4 cellular contexts compared by ENCODE assay signal in the genomic region with DNA sequence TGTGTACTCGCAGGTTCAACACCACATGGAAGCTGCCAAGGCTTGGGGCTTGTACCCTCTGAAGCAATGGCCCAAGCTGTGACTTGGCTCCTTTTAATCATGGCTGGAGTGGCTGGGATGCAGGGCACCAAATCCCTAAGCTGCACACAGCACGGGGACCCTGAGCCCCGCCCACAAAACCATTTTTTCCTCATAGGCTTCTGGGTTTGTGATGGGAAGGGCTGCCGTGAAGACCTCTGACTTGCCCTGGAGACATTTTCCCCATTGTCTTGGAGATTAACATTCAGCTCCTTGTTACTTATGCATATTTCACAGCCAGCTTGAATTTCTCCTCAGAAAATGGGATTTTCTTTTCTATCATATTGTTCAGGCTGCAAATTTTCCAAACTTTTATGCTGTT. TPM values are rescaled to one million over a fixed set of nuclear protein-coding genes. Genes with fewer than 3 reads are reported as not detected.
DNase-seq lines count a peak whose midpoint lies in the region; FAIRE-seq and TF ChIP-seq lines count a peak whose summit lies in the region.
"Not testable (repeated sequence)": the region's sequence is repeated elsewhere in the genome, so short reads cannot be mapped to it uniquely, and the experiment has no call there.

No MANE protein-coding gene starts in this region.

- H3K4me2 ChIP-seq in neuronal stem cell (ENCODE audit: insufficient read depth, low read length, poor library complexity, severe bottlenecking): not testable (repeated sequence)

- H4K8ac ChIP-seq in neuronal stem cell (ENCODE audit: low read depth, low read length): not testable (repeated sequence)

- TF ChIP-seq POLR2A in GM12892 (IDR thresholded peaks at IDR 0.05; ENCODE audit: low read depth, low read length): not testable (repeated sequence)

- H3K9me3 ChIP-seq in HAP-1 (peaks cover 13% of the 10 kb centered on the region), neuronal stem cell (replicated peaks in 1 of 2; ENCODE audit: control insufficient read depth in 2 of 2, insufficient read depth in 1 of 2, low read depth in 1 of 2, low read length in 2 of 2) (peaks cover 2 to 13% of the 10 kb centered on the region in 2 donors)

- H3K27ac Mint-ChIP-seq in Calu3 (ENCODE audit: unreplicated experiment): peak overlapping the region; percentile 50

- not testable (repeated sequence) for H3K9me3 Mint-ChIP-seq in Calu3 (ENCODE audit: low read depth, unreplicated experiment)

- not testable (repeated sequence) for H3K27me3 ChIP-seq in HAP-1 (ENCODE audit: low read depth); neuronal stem cell (ENCODE audit: control insufficient read depth in 3 of 3, insufficient read depth in 3 of 3, low read depth in 1 of 3, low read length in 3 of 3)

- not testable (repeated sequence) for H2AK5ac ChIP-seq in neuronal stem cell (ENCODE audit: low read depth, low read length)

- intact Hi-C loops in Calu3 (cut with micrococcal nuclease; ENCODE audit: unreplicated experiment): not testable (repeated sequence)

- H2BK12ac ChIP-seq in neuronal stem cell (ENCODE audit: low read length): not testable (repeated sequence)

- not testable (repeated sequence) for H3K23ac ChIP-seq in neuronal stem cell (ENCODE audit: low read depth, low read length, poor library complexity)

- not testable (repeated sequence) for H3K27ac ChIP-seq in neuronal stem cell (replicated peaks; ENCODE audit: low read length)

- peak; percentile 40 for FAIRE-seq in GM12892 (lab: Jason Lieb, UNC)

- H3K79me1 ChIP-seq in neuronal stem cell (ENCODE audit: low read depth, low read length): not testable (repeated sequence)

- peak overlapping the region; percentile 71 for H3K14ac ChIP-seq in neuronal stem cell (ENCODE audit: low read length)

- H3K9ac ChIP-seq in neuronal stem cell (ENCODE audit: low read depth, low read length, poor library complexity): not testable (repeated sequence)

- CTCF ChIA-PET in Calu3 (lab: Charles Lee): not testable (repeated sequence)

- BruUV-seq in Calu3 (replicated peaks; lab: Mats Ljungman, UMichigan): not testable (repeated sequence)

- TF ChIP-seq CTCF in Calu3 (IDR thresholded peaks at IDR 0.05; ENCODE audit: unreplicated experiment): not testable (repeated sequence)

- not testable (repeated sequence) for H4K91ac ChIP-seq in neuronal stem cell (ENCODE audit: low read depth, low read length, poor library complexity)

- H2BK120ac ChIP-seq in neuronal stem cell (ENCODE audit: low read depth, low read length): not testable (repeated sequence)

- H2BK5ac ChIP-seq in neuronal stem cell (ENCODE audit: low read length): not testable (repeated sequence)

- H3K4me3 Mint-ChIP-seq in Calu3 (ENCODE audit: low read depth, unreplicated experiment): not testable (repeated sequence)

- not testable (repeated sequence) for H3K18ac ChIP-seq in neuronal stem cell (ENCODE audit: low read length)

- not testable (repeated sequence) for H2BK15ac ChIP-seq in neuronal stem cell (ENCODE audit: low read length)

- not testable (repeated sequence) for H3K27me3 Mint-ChIP-seq in Calu3 (ENCODE audit: unreplicated experiment)

- H3K4me3 ChIP-seq in HAP-1; neuronal stem cell (ENCODE audit: low read length in 2 of 2): not testable (repeated sequence)

- WGBS in neuronal stem cell (ENCODE audit: extremely low coverage in 2 of 2, insufficient read length in 2 of 2, insufficient replicate concordance in 1 of 2), 2 donors: no CpG with 5 or more reads among the region's 4 CpGs

- H3K4me1 ChIP-seq in HAP-1: peaks cover 14% of the 10 kb centered on the region
- H3K4me1 ChIP-seq in neuronal stem cell (ENCODE audit: control insufficient read depth in 2 of 2, insufficient read depth in 1 of 2, low read depth in 1 of 2, low read length in 2 of 2): not testable (repeated sequence)

- H3K36me3 Mint-ChIP-seq in Calu3 (ENCODE audit: insufficient read depth, unreplicated experiment): peaks cover 32% of the 10 kb centered on the region

- H3K4me1 Mint-ChIP-seq in Calu3 (ENCODE audit: low read depth, unreplicated experiment): not testable (repeated sequence)

- H2AFZ ChIP-seq in neuronal stem cell (ENCODE audit: low read length): not testable (repeated sequence)

- in situ Hi-C loops in HAP-1 (cut with MboI; ENCODE audit: low sequenced_read_pairs): not testable (repeated sequence)

- H3K36me3 ChIP-seq in HAP-1 (replicated peaks) (peaks cover 31% of the 10 kb centered on the region), neuronal stem cell (replicated peaks in 1 of 2; ENCODE audit: control insufficient read depth in 2 of 2, insufficient read depth in 2 of 2, low read length in 2 of 2) (peaks cover 4 to 26% of the 10 kb centered on the region in 2 donors)

- H3K4ac ChIP-seq in neuronal stem cell (ENCODE audit: low read length): not testable (repeated sequence)

- DNase-seq in Calu3; GM12892 (ENCODE audit: insufficient read length); neuronal stem cell (ENCODE audit: low spot score): not testable (repeated sequence)
- DNase-seq in HAP-1 (ENCODE audit: low spot score in 2 of 2): peak; percentile 54 to 83

RNA-seq across cellular contexts. Expression of gene EIF3M, which starts 25.2 kb away (rescaled TPM):
- total RNA-seq in Calu3 (2022): 270 and 275 TPM in 2 replicates
- polyA plus RNA-seq in GM12892 (2012; ENCODE audit: missing spikeins): 683 TPM
- 368 TPM for polyA plus RNA-seq in neuronal stem cell (2013, experiment 1 of 2)
- polyA plus RNA-seq in neuronal stem cell (2013, experiment 2 of 2): 373 TPM
